ENCODE assay signal across 24 cellular contexts in the genomic region with DNA sequence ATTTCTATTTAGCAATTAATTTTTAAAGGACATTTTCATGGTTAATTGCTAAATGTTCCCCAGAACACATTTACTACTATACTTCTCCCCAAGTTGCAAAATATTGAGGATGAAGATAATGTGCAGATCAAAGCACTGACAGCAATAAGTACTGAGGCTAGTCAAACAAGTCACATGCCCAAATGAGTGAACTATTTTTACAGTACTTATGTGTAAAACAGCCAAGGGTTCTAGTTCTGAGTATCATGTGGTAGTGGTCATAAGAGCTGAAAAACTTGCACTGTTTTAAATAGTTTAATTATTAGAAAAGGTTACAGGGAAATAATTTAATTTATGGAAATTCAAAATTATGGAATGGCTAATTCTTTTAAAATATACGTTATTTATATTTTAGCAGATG. TPM values are rescaled to one million over a fixed set of nuclear protein-coding genes. Genes with fewer than 3 reads are reported as not detected.
DNase-seq lines count a peak whose midpoint lies in the region; ATAC-seq, FAIRE-seq and TF ChIP-seq lines count a peak whose summit lies in the region.
"Had no signal": no experiment of that assay in that cellular context is flagged by ENCODE, and none has a peak within 500 bp of the region (broad histone marks: within the 10 kb centered on the region; RNA-seq: fewer than 3 reads in every experiment).

No MANE protein-coding gene starts in this region.

- H3K27ac ChIP-seq in HCT116 (ENCODE audit: low read depth, low read length): no peak overlapping the region
- H3K27ac ChIP-seq in mesenchymal stem cell (ENCODE audit: low read length, poor library complexity, severe bottlenecking): no peak overlapping the region
- H3K27ac ChIP-seq: breast epithelium, left ventricle myocardium inferior had no signal

- H3K36me3 ChIP-seq in HCT116 (ENCODE audit: control insufficient read depth in 1 of 2, insufficient read depth in 2 of 2, low read length in 2 of 2): no peaks in the 10 kb centered on the region
- H3K36me3 ChIP-seq in mesenchymal stem cell (ENCODE audit: control insufficient read depth in 1 of 2, insufficient read depth in 2 of 2, low read depth in 1 of 2, low read length in 2 of 2): no peaks in the 10 kb centered on the region
- H3K36me3 ChIP-seq: breast epithelium, left ventricle myocardium inferior, MG63 had no signal

- no peak overlapping the region for H3K23ac ChIP-seq in mesenchymal stem cell (ENCODE audit: low read length in 2 of 2)

- no peak overlapping the region for H4K8ac ChIP-seq in mesenchymal stem cell (ENCODE audit: low read length)

- POLR2A ChIA-PET in HCT116 (lab: Charles Lee): no interaction called here

- H2AK5ac ChIP-seq in mesenchymal stem cell (ENCODE audit: low read length, severe bottlenecking): no peak overlapping the region

- no peaks in the 10 kb centered on the region for H3K79me1 ChIP-seq in mesenchymal stem cell (replicated peaks; ENCODE audit: low read length, poor library complexity, severe bottlenecking)

- ATAC-seq in GM18868 (IDR thresholded peaks at IDR 0.05; ENCODE audit: unreplicated experiment): peak; percentile 53
- ATAC-seq in HCT116: no peak
- ATAC-seq in HG03460 (IDR thresholded peaks at IDR 0.05; ENCODE audit: unreplicated experiment): peak; percentile 41
- ATAC-seq in GM21381 (IDR thresholded peaks at IDR 0.05; ENCODE audit: unreplicated experiment): no peak
- ATAC-seq: activated CD8-positive, alpha-beta T cell treated with anti-CD3 and anti-CD28 coated beads for 36 hours; SK-N-SH treated with all-trans-retinoic acid at 6 μM for 48 hours had no signal

- H3K4me2 ChIP-seq in HCT116 (ENCODE audit: low read length): no peak overlapping the region
- H3K4me2 ChIP-seq in mesenchymal stem cell (ENCODE audit: low read length, poor library complexity, severe bottlenecking): no peak overlapping the region

- H3K9ac ChIP-seq in HCT116 (ENCODE audit: low read length) (no peak overlapping the region), mesenchymal stem cell (ENCODE audit: low read length) (no peak overlapping the region)

- H3K4me3 ChIP-seq in HCT116 (replicated peaks in 1 of 2; ENCODE audit: low read depth in 1 of 2, low read length in 2 of 2): no peak overlapping the region
- H3K4me3 ChIP-seq in mesenchymal stem cell (ENCODE audit: insufficient read depth in 1 of 2, low read depth in 1 of 2, low read length in 2 of 2): no peak overlapping the region
- H3K4me3 ChIP-seq: breast epithelium, left ventricle myocardium inferior, MG63 had no signal

- H4K20me1 ChIP-seq in HCT116 (ENCODE audit: insufficient read depth): no peaks in the 10 kb centered on the region

- no peak for FAIRE-seq in H54 (lab: Jason Lieb, UNC)

- no peak overlapping the region for H2BK12ac ChIP-seq in mesenchymal stem cell (ENCODE audit: low read length in 2 of 2)

- WGBS in mesenchymal stem cell: no CpG with 5 or more reads among the region's 1 CpG

- no peak overlapping the region for H2BK15ac ChIP-seq in mesenchymal stem cell (ENCODE audit: low read depth, poor library complexity, severe bottlenecking)

- H2BK5ac ChIP-seq in mesenchymal stem cell (ENCODE audit: low read depth, low read length, poor library complexity, severe bottlenecking): no peak overlapping the region

- TF ChIP-seq CTCF in HCT116 (IDR thresholded peaks at IDR 0.05 in 2 of 3, conservative IDR thresholded peaks at IDR 0.05 in 1 of 3; ENCODE audit: borderline replicate concordance in 1 of 3, insufficient read depth in 1 of 3, low read depth in 2 of 3, low read length in 2 of 3): no peak

- no peaks in the 10 kb centered on the region for H3K9me2 ChIP-seq in HCT116 (ENCODE audit: insufficient read depth)

- DNase-seq in HCT116 (ENCODE audit: low read depth, low spot score) (no peak), H54 (ENCODE audit: insufficient read length, low spot score) (no peak), mesenchymal stem cell (no peak), cerebellum (ENCODE audit: low spot score) (no peak)
- DNase-seq: activated CD4-positive, alpha-beta T cell treated with anti-CD3 and anti-CD28 coated beads for 1 hour; activated CD8-positive, alpha-beta T cell treated with anti-CD3 and anti-CD28 coated beads for 36 hours; amygdala; CD4-positive, CD25-positive, alpha-beta regulatory T cell; EL; KG1; left ventricle myocardium inferior; MG63; NCI-H2081; NCI-H226; RPMI8226; stimulated activated naive CD4-positive, alpha-beta T cell treated with Interleukin-2 at 50 U/mL for 16 hours; T-helper 2 cell had no signal

- TF ChIP-seq POLR2A in HCT116 (IDR thresholded peaks at IDR 0.05; ENCODE audit: borderline replicate concordance, extremely low read depth, insufficient read depth, insufficient read length): no peak
- TF ChIP-seq POLR2A in H54 (IDR thresholded peaks at IDR 0.05; ENCODE audit: low read depth, low read length): no peak

- H2BK120ac ChIP-seq in mesenchymal stem cell (ENCODE audit: low read depth, low read length): no peak overlapping the region

- H3K4me1 ChIP-seq in HCT116 (ENCODE audit: control insufficient read depth in 1 of 2, insufficient read depth in 2 of 2, low read length in 2 of 2): no peaks in the 10 kb centered on the region
- H3K4me1 ChIP-seq in mesenchymal stem cell (ENCODE audit: control insufficient read depth, insufficient read depth, low read depth, low read length): peaks cover 17% of the 10 kb centered on the region

- H4K91ac ChIP-seq in mesenchymal stem cell (ENCODE audit: low read length): no peak overlapping the region

- BruUV-seq in HCT116 (replicated peaks; lab: Mats Ljungman, UMichigan): no TSS peak

- CTCF ChIA-PET in HCT116 (lab: Charles Lee): no interaction called here

- H3K4ac ChIP-seq in mesenchymal stem cell (ENCODE audit: low read depth in 1 of 2, low read length in 2 of 2): no peak overlapping the region

- RAD21 ChIA-PET in HCT116 (lab: Charles Lee; ENCODE audit: low non-redundant PET in 1 of 2, low total read pairs in 2 of 2, uncharacterized antibody in 2 of 2, unreplicated experiment in 2 of 2): no interaction called here

- intact Hi-C loops in HCT116 (cut with micrococcal nuclease): no loop called here

- no peak for TF ChIP-seq RAD21 in HCT116 (IDR thresholded peaks at IDR 0.05; ENCODE audit: low read depth)

- no peaks in the 10 kb centered on the region for H3K79me2 ChIP-seq in HCT116 (ENCODE audit: insufficient read depth, low read length)

- no peaks in the 10 kb centered on the region for H3K27me3 ChIP-seq in HCT116 (ENCODE audit: insufficient read depth, low read length)
- H3K27me3 ChIP-seq in mesenchymal stem cell (ENCODE audit: control insufficient read depth in 1 of 2, insufficient read depth in 1 of 2, low read length in 2 of 2): peaks cover 15 to 31% of the 10 kb centered on the region in 2 experiments

- H3K9me3 ChIP-seq in HCT116 (ENCODE audit: control insufficient read depth in 1 of 2, insufficient read depth in 1 of 2, low read depth in 1 of 2, low read length in 2 of 2) (no peaks in the 10 kb centered on the region), mesenchymal stem cell (ENCODE audit: control insufficient read depth, low read length) (no peaks in the 10 kb centered on the region)
- H3K9me3 ChIP-seq: breast epithelium, left ventricle myocardium inferior, MG63 had no signal

- H2AFZ ChIP-seq in HCT116 (ENCODE audit: low read depth, low read length, poor library complexity, severe bottlenecking): peak overlapping the region; percentile 15
- H2AFZ ChIP-seq in mesenchymal stem cell (ENCODE audit: low read depth, low read length): no peak overlapping the region

- no peak overlapping the region for H3K18ac ChIP-seq in mesenchymal stem cell (ENCODE audit: low read depth in 1 of 2, low read length in 2 of 2)

- H3K14ac ChIP-seq in mesenchymal stem cell (ENCODE audit: low read length in 2 of 2): no peak overlapping the region

TF ChIP-seq in HCT116, 20 proteins besides CTCF, POLR2A, EP300 and RAD21:
- TF ChIP-seq SP1 (IDR thresholded peaks at IDR 0.05; ENCODE audit: low read depth) (no peak), ZFX (IDR thresholded peaks at IDR 0.05) (no peak), SIN3A (IDR thresholded peaks at IDR 0.05; ENCODE audit: low read depth) (no peak), EZH2 (IDR thresholded peaks at IDR 0.05) (no peak), SRF (IDR thresholded peaks at IDR 0.05; ENCODE audit: low read depth) (no peak), CEBPB (IDR thresholded peaks at IDR 0.05; ENCODE audit: low read depth) (no peak)
- TF ChIP-seq, protein P1, sequence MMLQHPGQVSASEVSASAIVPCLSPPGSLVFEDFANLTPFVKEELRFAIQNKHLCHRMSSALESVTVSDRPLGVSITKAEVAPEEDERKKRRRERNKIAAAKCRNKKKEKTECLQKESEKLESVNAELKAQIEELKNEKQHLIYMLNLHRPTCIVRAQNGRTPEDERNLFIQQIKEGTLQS (IDR thresholded peaks at IDR 0.05): no peak

RNA-seq across cellular contexts. Expression of gene GALNTL6, which starts 3.8 kb away (rescaled TPM):
- total RNA-seq in HCT116 (2021; ENCODE audit: unreplicated experiment): not detected
- not detected in 2 replicates for polyA plus RNA-seq in HCT116 (2012)
- polyA plus RNA-seq in mesenchymal stem cell (2013, experiment 1 of 2): 0.66 TPM
- polyA plus RNA-seq in mesenchymal stem cell (2013, experiment 2 of 2): 0.59 TPM
- 51.1 TPM for total RNA-seq in cerebellum
- total RNA-seq: activated CD8-positive, alpha-beta T cell treated with anti-CD3 and anti-CD28 coated beads for 36 hours; activated T-helper 2 cell treated with anti-CD3 and anti-CD28 coated beads, Interferon-gamma antibody, Interleukin-2, Interleukin-4, amounts not matched to agents 10 μg/mL and 5 μg/mL and 100 μg/mL, durations not matched to agents 14 hours and 24 hours and 36 hours; CD4-positive, CD25-positive, alpha-beta regulatory T cell; left ventricle myocardium inferior; pulmonary artery endothelial cell had no signal
- polyA plus RNA-seq: CD4-positive, CD25-positive, alpha-beta regulatory T cell had no signal

Comparison
In these comparisons a context has a peak if more than half of its experiments do, and no peak if none do; other contexts are left out.
1. ATAC-seq: peak in GM18868 (single experiment) and HG03460 (single experiment); none in HCT116 (single experiment) and GM21381 (single experiment).
2. RNA of gene GALNTL6, which starts 3.8 kb away (total RNA-seq): 51.1 TPM in cerebellum (single experiment); not detected in HCT116 (single experiment); every median in the first group is over 10 times any median in the second.